In the genomic region with DNA sequence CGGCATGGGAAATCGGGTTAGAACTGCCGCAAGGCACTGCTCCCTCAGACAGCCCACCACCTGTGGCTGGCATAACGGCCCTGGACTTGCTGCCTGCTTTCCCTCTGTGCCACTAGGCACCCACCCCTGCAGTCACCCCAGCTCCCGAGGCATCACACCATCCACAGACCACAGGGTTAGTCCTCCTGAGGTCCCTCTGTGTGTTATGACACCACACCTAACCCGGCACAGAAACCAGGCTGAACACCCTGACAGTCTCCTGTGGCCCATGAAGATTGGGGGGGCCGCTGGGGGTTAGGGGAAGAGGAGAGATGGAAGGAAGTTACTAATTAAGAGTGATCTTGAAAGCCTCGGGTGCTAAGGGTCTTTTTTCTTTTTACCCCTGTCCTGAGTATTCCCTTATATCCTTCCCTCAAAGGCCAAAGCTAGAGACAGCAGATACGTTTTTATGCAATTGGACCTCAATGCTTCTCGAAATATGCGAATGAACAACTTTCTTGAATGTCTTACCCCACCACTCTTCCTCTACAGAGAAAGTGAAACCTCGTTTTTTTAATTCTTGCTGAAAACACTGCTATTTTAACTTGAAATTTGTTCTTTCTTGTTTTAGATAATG, we compare ENCODE assay signal across 8 cellular contexts. TPM values are rescaled to one million over a fixed set of nuclear protein-coding genes. Genes with fewer than 3 reads are reported as not detected.
DNase-seq lines count a peak whose midpoint lies in the region; ATAC-seq and TF ChIP-seq lines count a peak whose summit lies in the region.

No MANE protein-coding gene starts in this region.

- H3K36me3 ChIP-seq in ovary (no peaks in the 10 kb centered on the region), BE2C (no peaks in the 10 kb centered on the region)

- DNase-seq in activated CD8-positive, alpha-beta memory T cell treated with anti-CD3 and anti-CD28 coated beads, Interleukin-2, amount 50 U/mL, for 4 hours: peak; percentile 56
- peak; percentile 69 to 75 (median 74) for DNase-seq in immature natural killer cell
- peak; percentile 73 for DNase-seq in stimulated activated naive CD4-positive, alpha-beta T cell treated with Interleukin-2 at 50 U/mL for 16 hours (lab: John Stamatoyannopoulos, UW)
- no peak for DNase-seq in NCI-H510A (lab: John Stamatoyannopoulos, UW)
- DNase-seq in ovary: no peak
- DNase-seq in BE2C: no peak

- H3K9me3 Mint-ChIP-seq in immature natural killer cell: no peaks in the 10 kb centered on the region

- peaks cover 3 to 9% (median 8%) of the 10 kb centered on the region in 3 donors for H3K36me3 Mint-ChIP-seq in immature natural killer cell

- peak overlapping the region in 1 of 2 donors; percentile 21 for H3K27ac ChIP-seq in ovary

- no peak for TF ChIP-seq EP300 in ovary (IDR thresholded peaks at IDR 0.05)

- 72 to 84% (median 80%) methylated on average over 12 of the region's 12 CpGs for WGBS in ovary, 3 donors

- H3K27me3 ChIP-seq in ovary: no peaks in the 10 kb centered on the region
- no peaks in the 10 kb centered on the region for H3K27me3 ChIP-seq in BE2C

- H3K9me3 ChIP-seq in ovary: no peaks in the 10 kb centered on the region
- H3K9me3 ChIP-seq in BE2C: no peaks in the 10 kb centered on the region

- TF ChIP-seq CTCF in ovary (IDR thresholded peaks at IDR 0.05) (no peak), BE2C (IDR thresholded peaks at IDR 0.05; ENCODE audit: low read depth, low read length) (no peak)

- H3K4me3 Mint-ChIP-seq in immature natural killer cell: peak overlapping the region; percentile 86 to 96 (median 87)

- H3K4me3 ChIP-seq in ovary: no peak overlapping the region
- no peak overlapping the region for H3K4me3 ChIP-seq in BE2C (ENCODE audit: low read depth, low read length)

- ATAC-seq in HG03280 (IDR thresholded peaks at IDR 0.05; ENCODE audit: unreplicated experiment): peak; percentile 46

- TF ChIP-seq POLR2A in GM10847 (IDR thresholded peaks at IDR 0.05; ENCODE audit: extremely low read depth, insufficient read length) (peak; percentile 46), ovary (IDR thresholded peaks at IDR 0.05) (no peak)

- peaks cover 81 to 84% of the 10 kb centered on the region in 2 donors for H3K4me1 Mint-ChIP-seq in immature natural killer cell

- H3K4me1 ChIP-seq in ovary (ENCODE audit: insufficient read depth): peaks cover 3% of the 10 kb centered on the region
- no peaks in the 10 kb centered on the region; the same call in 1 of the 2 replicates for H3K4me1 ChIP-seq in BE2C

- peak overlapping the region; percentile 94 to 99 (median 97) for H3K27ac Mint-ChIP-seq in immature natural killer cell

- H3K27me3 Mint-ChIP-seq in immature natural killer cell (ENCODE audit: low read depth in 3 of 3): peaks cover 2 to 23% (median 16%) of the 10 kb centered on the region in 3 donors

- intact Hi-C loops in ovary (cut with DNase I): loop anchor here in 1 of 4 donors (5.0 kb wide), 1 partner anchor 1362 kb away; no protein-coding TSS in a partner anchor

RNA-seq across cellular contexts. Expression of gene CYTH1, which starts 7.0 kb away (rescaled TPM):
- polyA plus RNA-seq in immature natural killer cell: 100 to 1,000 TPM; 176 to 336 (median 233) TPM
- 10 to 100 TPM; 17.4 to 27.0 (median 24.4) TPM for total RNA-seq in ovary
- 10 to 100 TPM; 15.1 to 35.3 TPM for polyA plus RNA-seq in ovary
- polyA plus RNA-seq in BE2C (2012; ENCODE audit: insufficient read depth, insufficient read length, low read depth): 51.1 TPM

Comparison
In these comparisons a context has a peak if more than half of its experiments do, and no peak if none do; other contexts are left out.
1. DNase-seq: peak in activated CD8-positive, alpha-beta memory T cell treated with anti-CD3 and anti-CD28 coated beads, Interleukin-2, amount 50 U/mL, for 4 hours (single experiment), immature natural killer cell (3 of 3) and stimulated activated naive CD4-positive, alpha-beta T cell treated with Interleukin-2 at 50 U/mL for 16 hours (single experiment); none in NCI-H510A (single experiment), ovary (0 of 5) and BE2C (single experiment).
2. RNA of gene CYTH1, which starts 7.0 kb away (polyA plus RNA-seq): 176 to 336 TPM in immature natural killer cell; 15.1 to 35.3 TPM in ovary; every median in the first group is over 4 times any median in the second.